In the genomic region with DNA sequence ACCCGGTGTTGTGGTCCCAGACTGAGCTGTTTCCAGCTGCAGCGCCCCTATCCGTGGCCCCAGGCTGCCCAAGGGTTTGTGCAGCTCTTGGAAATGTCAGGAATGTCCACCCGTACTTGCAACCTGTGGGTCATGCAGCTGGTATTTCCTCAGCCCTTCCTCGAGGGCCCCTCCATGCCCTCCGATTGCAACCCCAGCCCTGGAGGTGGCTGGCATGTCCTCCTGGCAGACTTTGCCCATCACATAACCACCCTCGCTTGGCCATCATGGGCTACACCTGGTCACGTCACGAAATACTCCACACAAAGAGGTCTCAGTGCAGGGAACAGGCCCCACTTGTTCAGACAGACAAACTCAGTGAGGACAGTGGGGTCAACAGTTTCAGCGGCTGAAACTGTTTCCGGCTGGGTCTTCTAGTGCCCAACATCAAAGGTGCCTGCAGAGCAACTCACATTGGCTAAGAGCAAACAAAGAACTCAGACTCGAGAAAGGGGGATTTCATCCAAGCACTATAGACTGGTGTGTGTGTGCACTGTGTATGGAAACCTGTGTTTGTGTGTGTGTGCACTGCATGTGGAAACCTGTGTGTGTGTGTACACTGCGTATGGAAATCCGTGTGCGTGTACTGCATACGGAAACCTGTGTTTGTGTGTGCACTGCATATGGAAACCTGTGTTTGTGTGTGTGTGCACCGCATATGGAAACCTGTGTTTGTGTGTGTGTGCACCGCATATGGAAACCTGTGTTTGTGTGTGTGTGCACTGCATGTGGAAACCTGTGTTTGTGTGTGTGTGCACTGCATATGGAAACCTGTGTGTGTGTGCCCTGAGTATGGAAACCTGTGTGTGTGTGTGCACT, we compare ENCODE assay signal across 15 cellular contexts.
DNase-seq lines count a peak whose midpoint lies in the region; ATAC-seq, FAIRE-seq and TF ChIP-seq lines count a peak whose summit lies in the region.
"Had no signal": no experiment of that assay in that cellular context is flagged by ENCODE, and none has a peak within 500 bp of the region (broad histone marks: within the 10 kb centered on the region; RNA-seq: fewer than 3 reads in every experiment).

No MANE protein-coding gene starts in this region.

- no peak for FAIRE-seq in H54 (lab: Jason Lieb, UNC)
- peak; percentile 86 for FAIRE-seq in urothelium cell line (lab: Jason Lieb, UNC)

- ATAC-seq in HG03442 (IDR thresholded peaks at IDR 0.05; ENCODE audit: unreplicated experiment) = no peak
- ATAC-seq: activated CD4-positive, alpha-beta T cell treated with anti-CD3 and anti-CD28 coated beads for 36 hours; gastroesophageal sphincter; naive thymus-derived CD4-positive, alpha-beta T cell had no signal

- DNase-seq in H54 (ENCODE audit: insufficient read length, low spot score) = peak; percentile 63
- DNase-seq in SW480 (ENCODE audit: low spot score) = peak; percentile 90
- DNase-seq in kidney tubule cell (ENCODE audit: low spot score) = peak; percentile 52
- peak; percentile 33 for DNase-seq in urothelium cell line (ENCODE audit: low spot score)
- DNase-seq in NCI-H2171 treated with DMSO at 0.1 percent for 48 hours (lab: John Stamatoyannopoulos, UW) = no peak
- DNase-seq in Kasumi-1 (lab: John Stamatoyannopoulos, UW) = no peak
- DNase-seq: activated CD4-positive, alpha-beta T cell treated with anti-CD3 and anti-CD28 coated beads for 36 hours; aorta; colonic mucosa; naive thymus-derived CD4-positive, alpha-beta T cell; NCI-H2227 treated with DMSO at 0.1 percent for 48 hours; SHP77 treated with DMSO at 0.1 percent for 48 hours; testis had no signal

- no peak for TF ChIP-seq POLR2A in H54 (IDR thresholded peaks at IDR 0.05; ENCODE audit: low read depth, low read length)

Comparison
In these comparisons a context has a peak if more than half of its experiments do, and no peak if none do; other contexts are left out.
1. DNase-seq: peak in H54 (single experiment), SW480 (single experiment), kidney tubule cell (single experiment) and urothelium cell line (single experiment); none in NCI-H2171 treated with DMSO at 0.1 percent for 48 hours (single experiment) and Kasumi-1 (0 of 2).